Comparison of ENCODE assay signal across 8 cellular contexts in the genomic region with DNA sequence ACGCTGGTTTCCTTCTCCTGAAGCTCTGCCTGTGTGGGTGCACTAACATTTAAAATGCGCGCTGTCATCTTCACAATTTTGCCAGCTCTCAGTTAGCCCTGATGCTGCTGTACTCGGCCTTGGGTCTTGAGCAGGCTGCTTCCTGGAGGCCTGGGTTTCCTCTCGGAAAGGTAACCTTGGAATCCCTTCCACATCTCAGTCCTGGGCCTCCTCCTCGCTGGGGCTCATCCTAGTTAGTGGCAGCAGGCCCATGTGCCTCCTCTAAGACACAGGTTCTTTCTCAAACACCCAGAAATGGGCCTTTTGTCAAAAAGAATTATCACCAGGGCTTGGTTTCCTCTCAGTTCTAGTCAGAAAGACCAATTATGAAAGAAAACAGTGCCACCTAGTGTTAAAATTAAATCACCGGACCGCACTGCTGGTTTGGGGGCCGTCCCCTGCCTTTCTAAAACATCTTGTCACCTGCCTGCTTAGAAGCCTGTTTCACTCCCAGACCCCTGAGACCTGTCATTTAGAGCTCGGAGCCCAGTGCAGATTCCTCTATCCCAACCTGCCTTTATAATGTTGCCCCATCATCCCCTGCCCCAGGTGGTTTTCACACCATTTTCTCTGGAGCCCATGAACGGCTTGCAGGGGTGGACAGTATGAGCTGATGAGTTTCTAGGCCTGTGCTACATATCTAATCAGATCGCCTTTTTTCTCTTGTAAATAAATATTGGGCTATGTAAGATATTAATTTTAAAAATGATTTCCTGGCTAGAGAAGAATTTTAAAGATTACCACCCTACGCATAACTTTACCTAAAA. TPM values are rescaled to one million over a fixed set of nuclear protein-coding genes. Genes with fewer than 3 reads are reported as not detected.
DNase-seq lines count a peak whose midpoint lies in the region; ATAC-seq and TF ChIP-seq lines count a peak whose summit lies in the region.

No MANE protein-coding gene starts in this region.

- H3K4me1 Mint-ChIP-seq in central memory CD8-positive, alpha-beta T cell: no peaks in the 10 kb centered on the region

- H3K27me3 Mint-ChIP-seq in central memory CD8-positive, alpha-beta T cell: no peaks in the 10 kb centered on the region

- peak; percentile 74 for TF ChIP-seq CTCF in VCaP (conservative IDR thresholded peaks at IDR 0.05)

- peaks cover 2% of the 10 kb centered on the region for H3K36me3 Mint-ChIP-seq in central memory CD8-positive, alpha-beta T cell (ENCODE audit: insufficient read depth)

- H3K27ac Mint-ChIP-seq in central memory CD8-positive, alpha-beta T cell (ENCODE audit: low read depth): no peak overlapping the region

- no peak overlapping the region for H3K4me3 Mint-ChIP-seq in central memory CD8-positive, alpha-beta T cell

- H3K36me3 ChIP-seq in H7 (replicated peaks; ENCODE audit: control insufficient read depth, insufficient read depth, low read length): peaks cover 34% of the 10 kb centered on the region

- no peaks in the 10 kb centered on the region for H3K9me3 Mint-ChIP-seq in central memory CD8-positive, alpha-beta T cell

- no peaks in the 10 kb centered on the region for H3K27me3 ChIP-seq in H7 (ENCODE audit: control insufficient read depth, insufficient read depth, low read length)
- no peaks in the 10 kb centered on the region for H3K27me3 ChIP-seq in layer of hippocampus (ENCODE audit: control insufficient read depth, insufficient read depth, low read length)

- peak; percentile 77 for ATAC-seq in central memory CD8-positive, alpha-beta T cell (replicated peaks; ENCODE audit: extremely low read depth, poor library complexity, severe bottlenecking)
- no peak for ATAC-seq in HG03095 (IDR thresholded peaks at IDR 0.05; ENCODE audit: unreplicated experiment)

- DNase-seq in EL: peak; percentile 58
- DNase-seq in H7: peak; percentile 84
- peak; percentile 80 for DNase-seq in NCI-H1694 (lab: John Stamatoyannopoulos, UW)
- DNase-seq in central memory CD8-positive, alpha-beta T cell (ENCODE audit: low spot score in 2 of 2): peak; percentile 18 to 34
- peak; percentile 16 to 19 for DNase-seq in stimulated activated CD4-positive, alpha-beta T cell treated with anti-CD3 and anti-CD28 coated beads, Interleukin-2, amount 100 ng/mL, for 48 hours

- H3K4me3 ChIP-seq in H7 (ENCODE audit: insufficient read depth, low read depth, low read length): no peak overlapping the region

- H3K27ac ChIP-seq in VCaP (no peak overlapping the region), layer of hippocampus (ENCODE audit: low read depth, low read length) (peak overlapping the region; percentile 21)

RNA-seq across cellular contexts. Expression of gene HK2, which starts 42.4 kb away (rescaled TPM):
- 10.7 and 16.2 TPM in 2 replicates for total RNA-seq in H7 (2014; rRNA removed; shearing (Covaris generic))

Comparison
In these comparisons a context has a peak if more than half of its experiments do, and no peak if none do; other contexts are left out.
1. DNase-seq: peak in every context shown above with its lines; median percentile 84 in H7; 80 in NCI-H1694; 58 in EL; 26 in central memory CD8-positive, alpha-beta T cell; 18 in stimulated activated CD4-positive, alpha-beta T cell treated with anti-CD3 and anti-CD28 coated beads, Interleukin-2, amount 100 ng/mL, for 48 hours.